ENCODE assay signal across 9 cellular contexts in the genomic region with DNA sequence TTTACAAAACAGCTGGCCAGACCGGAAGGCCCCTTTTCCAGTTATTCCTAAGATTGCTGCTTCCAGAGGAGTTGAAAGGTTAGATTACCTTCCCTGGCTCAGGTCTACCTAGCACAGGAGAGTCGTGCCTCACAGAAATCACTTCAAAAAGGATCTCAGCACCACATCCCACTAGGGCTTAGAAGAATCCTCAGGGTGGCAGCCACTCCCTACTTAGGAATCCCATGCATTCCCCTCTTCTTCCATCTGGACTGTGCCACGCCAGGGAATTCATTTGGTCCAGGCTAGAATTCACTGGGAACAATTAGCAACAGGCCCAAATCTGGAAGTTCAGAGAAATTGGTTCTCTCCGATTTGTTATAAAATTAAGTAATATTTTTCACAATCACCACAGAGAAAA.
DNase-seq lines count a peak whose midpoint lies in the region; ATAC-seq and TF ChIP-seq lines count a peak whose summit lies in the region.
"Had no signal": no experiment of that assay in that cellular context is flagged by ENCODE, and none has a peak within 500 bp of the region (broad histone marks: within the 10 kb centered on the region; RNA-seq: fewer than 3 reads in every experiment).

No MANE protein-coding gene starts in this region.

- H2BK120ac ChIP-seq in mesenchymal stem cell (ENCODE audit: low read depth, low read length) = peak overlapping the region; percentile 15

- no peak for DNase-seq in right cardiac atrium
- DNase-seq in Right ventricle myocardium inferior (ENCODE audit: missing footprints) = no peak
- no peak for DNase-seq in mammary epithelial cell
- no peak for DNase-seq in mesenchymal stem cell
- no peak for DNase-seq in RPMI8226
- DNase-seq: stimulated activated naive CD4-positive, alpha-beta T cell had no signal

- H3K4ac ChIP-seq in mesenchymal stem cell (ENCODE audit: low read depth in 1 of 2, low read length in 2 of 2) = no peak overlapping the region

- H3K23ac ChIP-seq in mesenchymal stem cell (ENCODE audit: low read length in 2 of 2) = no peak overlapping the region

- ATAC-seq in right cardiac atrium (no peak), Right ventricle myocardium inferior (no peak), GM18505 (IDR thresholded peaks at IDR 0.05; ENCODE audit: unreplicated experiment) (no peak), HG03439 (IDR thresholded peaks at IDR 0.05; ENCODE audit: unreplicated experiment) (no peak), GM21367 (IDR thresholded peaks at IDR 0.05; ENCODE audit: unreplicated experiment) (no peak)

- H3K4me1 ChIP-seq in right cardiac atrium (ENCODE audit: control insufficient read depth, insufficient read depth, low read length) (peaks cover 6% of the 10 kb centered on the region), mammary epithelial cell (ENCODE audit: insufficient read depth, low read length) (peaks cover 42% of the 10 kb centered on the region), mesenchymal stem cell (ENCODE audit: control insufficient read depth, insufficient read depth, low read depth, low read length) (peaks cover 10% of the 10 kb centered on the region)

- peaks cover 2% of the 10 kb centered on the region for H3K79me1 ChIP-seq in mesenchymal stem cell (replicated peaks; ENCODE audit: low read length, poor library complexity, severe bottlenecking)

- H2AK5ac ChIP-seq in mesenchymal stem cell (ENCODE audit: low read length, severe bottlenecking) = peak overlapping the region; percentile 52

- CTCF ChIA-PET in mammary epithelial cell (lab: Charles Lee; ENCODE audit: low non-redundant PET) = no interaction called here

- H3K27ac ChIP-seq in right cardiac atrium (ENCODE audit: low read length) = peak overlapping the region; percentile 6
- H3K27ac ChIP-seq in mammary epithelial cell (ENCODE audit: insufficient read depth, low read depth, low read length) = peak overlapping the region; percentile 90
- peak overlapping the region; percentile 88 for H3K27ac ChIP-seq in mesenchymal stem cell (ENCODE audit: low read length, poor library complexity, severe bottlenecking)

- H3K14ac ChIP-seq in mesenchymal stem cell (ENCODE audit: low read length in 2 of 2) = no peak overlapping the region

- H3K4me3 ChIP-seq in right cardiac atrium (ENCODE audit: low read length) (no peak overlapping the region), mammary epithelial cell (replicated peaks in 1 of 3; ENCODE audit: insufficient read depth in 1 of 3, low read depth in 2 of 3, low read length in 3 of 3) (peak overlapping the region in 2 of 3 experiments; percentile 42 to 51), mesenchymal stem cell (ENCODE audit: insufficient read depth in 1 of 2, low read depth in 1 of 2, low read length in 2 of 2) (no peak overlapping the region)

- dilution Hi-C loops in mammary epithelial cell (cut with HindIII; ENCODE audit: low sequenced_read_pairs) = no loop called here

- H3K9me3 ChIP-seq in right cardiac atrium (ENCODE audit: control insufficient read depth, low read length) (no peaks in the 10 kb centered on the region), mammary epithelial cell (replicated peaks; ENCODE audit: insufficient read depth, low read length) (no peaks in the 10 kb centered on the region), mesenchymal stem cell (ENCODE audit: control insufficient read depth, low read length) (no peaks in the 10 kb centered on the region)

- no peaks in the 10 kb centered on the region for H3K36me3 ChIP-seq in mammary epithelial cell (ENCODE audit: insufficient read depth, low read length)
- H3K36me3 ChIP-seq in mesenchymal stem cell (ENCODE audit: control insufficient read depth in 1 of 2, insufficient read depth in 2 of 2, low read depth in 1 of 2, low read length in 2 of 2) = no peaks in the 10 kb centered on the region

- H3K27me3 ChIP-seq in right cardiac atrium (ENCODE audit: control insufficient read depth, insufficient read depth) (no peaks in the 10 kb centered on the region), mammary epithelial cell (ENCODE audit: insufficient read depth, low read length) (no peaks in the 10 kb centered on the region), mesenchymal stem cell (ENCODE audit: control insufficient read depth in 1 of 2, insufficient read depth in 1 of 2, low read length in 2 of 2) (no peaks in the 10 kb centered on the region)

- H3K18ac ChIP-seq in mesenchymal stem cell (ENCODE audit: low read depth in 1 of 2, low read length in 2 of 2) = no peak overlapping the region

- peak overlapping the region; percentile 48 for H3K9ac ChIP-seq in mammary epithelial cell (ENCODE audit: insufficient read depth, low read length)
- H3K9ac ChIP-seq in mesenchymal stem cell (ENCODE audit: low read length) = peak overlapping the region; percentile 93

- H2BK12ac ChIP-seq in mesenchymal stem cell (ENCODE audit: low read length in 2 of 2) = no peak overlapping the region

- in situ Hi-C loops in mammary epithelial cell (cut with MboI; ENCODE audit: low sequenced_read_pairs in 2 of 2) = no loop called here

- peak overlapping the region; percentile 47 for H2BK5ac ChIP-seq in mesenchymal stem cell (ENCODE audit: low read depth, low read length, poor library complexity, severe bottlenecking)

- TF ChIP-seq POLR2A in GM18505 (IDR thresholded peaks at IDR 0.05; ENCODE audit: borderline replicate concordance, extremely low read depth, insufficient read depth, insufficient read length) = no peak

- WGBS in right cardiac atrium = 72% methylated on average over 4 of the region's 4 CpGs
- 10% methylated on average over 2 of the region's 4 CpGs for WGBS in mammary epithelial cell (ENCODE audit: low coverage, missing lambda C conversion rate)
- 26% methylated on average over 3 of the region's 4 CpGs for WGBS in mesenchymal stem cell

- H4K20me1 ChIP-seq in mammary epithelial cell (ENCODE audit: insufficient read depth, low read length) = no peaks in the 10 kb centered on the region

- TF ChIP-seq CTCF in mammary epithelial cell (conservative IDR thresholded peaks at IDR 0.05 in 1 of 2, IDR thresholded peaks at IDR 0.05 in 1 of 2; ENCODE audit: extremely low read depth in 1 of 2, insufficient read depth in 1 of 2, low read depth in 1 of 2, low read length in 2 of 2) = peak in 1 of 2 donors; percentile 18

- no peak overlapping the region for H4K91ac ChIP-seq in mesenchymal stem cell (ENCODE audit: low read length)

- BruUV-seq in mammary epithelial cell (replicated peaks; lab: Mats Ljungman, UMichigan) = no TSS peak

- H3K79me2 ChIP-seq in mammary epithelial cell (ENCODE audit: insufficient read depth, low read length) = peaks cover 22% of the 10 kb centered on the region

- H3K4me2 ChIP-seq in mammary epithelial cell (ENCODE audit: insufficient read depth, low read depth, low read length) (peak overlapping the region; percentile 96), mesenchymal stem cell (ENCODE audit: low read length, poor library complexity, severe bottlenecking) (no peak overlapping the region)

- peak overlapping the region; percentile 55 for H2AFZ ChIP-seq in mammary epithelial cell (ENCODE audit: low read depth, low read length)
- H2AFZ ChIP-seq in mesenchymal stem cell (ENCODE audit: low read depth, low read length) = no peak overlapping the region

- no peak overlapping the region for H2BK15ac ChIP-seq in mesenchymal stem cell (ENCODE audit: low read depth, poor library complexity, severe bottlenecking)

- H4K8ac ChIP-seq in mesenchymal stem cell (ENCODE audit: low read length) = peak overlapping the region; percentile 51

- intact Hi-C loops in right cardiac atrium (cut with DNase I) (no loop called here), Right ventricle myocardium inferior (cut with DNase I) (loop anchor here (5.0 kb wide), 3 partner anchors 90 to 145 kb away; no protein-coding TSS in a partner anchor), mammary epithelial cell (cut with micrococcal nuclease) (loop anchor here (2.0 to 10.0 kb wide), 5 partner anchors 90 to 499 kb away; no protein-coding TSS in a partner anchor)

Comparison
In these comparisons a context has a peak if more than half of its experiments do, and no peak if none do; other contexts are left out.
1. intact Hi-C loops: an anchor here in Right ventricle myocardium inferior (5.0 kb wide) and mammary epithelial cell (2.0 to 10.0 kb wide); none called in right cardiac atrium.
2. H3K27ac ChIP-seq: peak in every context shown above with its lines; median percentile 90 in mammary epithelial cell; 88 in mesenchymal stem cell; 6 in right cardiac atrium.
3. H3K4me3 ChIP-seq: peak in mammary epithelial cell (2 of 3); none in right cardiac atrium (single experiment) and mesenchymal stem cell (0 of 2).